Comparison of ENCODE assay signal across 23 cellular contexts in the genomic region with DNA sequence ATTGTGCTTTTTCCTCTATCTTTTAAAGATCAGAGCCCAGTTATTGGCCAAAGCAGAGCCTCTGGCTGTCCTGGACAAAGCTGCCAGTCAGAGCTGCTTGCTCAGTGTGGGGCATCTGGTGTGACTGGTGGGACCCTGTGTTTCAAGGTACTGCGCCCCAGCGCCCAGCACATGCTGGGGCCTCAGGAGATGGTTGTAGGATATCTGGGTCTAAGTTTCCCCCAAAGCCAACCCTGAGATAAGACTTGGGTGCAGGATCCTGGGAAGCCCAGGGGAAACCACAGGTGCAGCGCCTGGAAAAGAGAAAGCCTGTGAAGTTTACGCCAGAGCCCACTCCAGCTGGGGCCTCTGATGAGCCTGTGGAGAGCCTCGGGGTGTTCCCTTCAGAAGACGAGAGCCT.
"Had no signal": no experiment of that assay in that cellular context is flagged by ENCODE, and none has a peak within 500 bp of the region (broad histone marks: within the 10 kb centered on the region; RNA-seq: fewer than 3 reads in every experiment).

No MANE protein-coding gene starts in this region.

- H3K4me3 ChIP-seq: MG63, PC-9, Peyer's patch, SJCRH30 had no signal

- H3K36me3 ChIP-seq: MG63, Peyer's patch, SJCRH30 had no signal

- H2AFZ ChIP-seq: PC-9 had no signal

- DNase-seq: Karpas-422; KBM-7; MG63; NCI-H1092; NCI-H1105 treated with DMSO at 0.1 percent for 48 hours; NCI-H1436; NCI-H187; NCI-H2029; NCI-H2081 treated with DMSO at 0.1 percent for 48 hours; NCI-H2171; NCI-H226; NCI-H446; NCI-H510A; NCI-H524 treated with DMSO at 0.1 percent for 48 hours; NCI-H774; NK-92 treated with Interleukin-12 subunit alpha and Interleukin-12 subunit beta, amount 100 ng/mL, for 24 hours; OCI-M1; PC-9; Peyer's patch; SHP77 treated with DMSO at 0.1 percent for 48 hours had no signal

- ATAC-seq: Right ventricle myocardium inferior, SK-N-SH treated with all-trans-retinoic acid at 6 μM for 48 hours had no signal

- H3K27ac ChIP-seq: PC-9, Peyer's patch, SJCRH30 had no signal

- H3K27me3 ChIP-seq: MG63, Peyer's patch, SJCRH30 had no signal

- H3K4me1 ChIP-seq: Peyer's patch, SJCRH30 had no signal

- H3K4me2 ChIP-seq: PC-9 had no signal
